In the genomic region with DNA sequence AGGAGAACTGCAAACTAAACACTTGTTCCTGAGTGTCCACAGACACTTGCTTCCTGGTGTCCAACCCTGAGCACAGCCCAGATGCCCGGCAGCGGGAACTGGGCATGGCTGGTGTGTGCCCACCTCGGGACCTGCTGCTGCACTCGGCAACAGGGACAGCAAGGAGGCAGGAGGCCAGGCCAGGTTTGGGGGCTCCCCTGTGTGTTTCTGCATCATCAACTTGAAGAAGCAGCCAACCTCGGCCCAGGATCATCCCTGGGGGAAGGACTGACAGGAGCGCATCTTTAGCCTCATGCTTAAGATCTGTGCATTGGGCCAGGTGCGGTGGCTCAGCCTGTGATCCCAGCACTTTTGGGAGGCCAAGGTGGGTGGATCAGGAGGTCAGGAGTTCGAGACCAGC, we compare ENCODE assay signal across 31 cellular contexts.
"Had no signal": no experiment of that assay in that cellular context is flagged by ENCODE, and none has a peak within 500 bp of the region (broad histone marks: within the 10 kb centered on the region; RNA-seq: fewer than 3 reads in every experiment).

No MANE protein-coding gene starts in this region.

- DNase-seq: activated CD4-positive, alpha-beta T cell treated with anti-CD3 and anti-CD28 coated beads, Interleukin-2, amount 10 ng/mL, durations not matched to agents 24 days and 14 days; activated CD4-positive, alpha-beta T cell treated with anti-CD3 and anti-CD28 coated beads, Interleukin-2, amount 50 U/mL, for 4 hours; activated CD4-positive, CD25-positive, alpha-beta regulatory T cell; activated CD8-positive, alpha-beta T cell treated with anti-CD3 and anti-CD28 coated beads, Interleukin-2, amount 10 ng/mL, durations not matched to agents 7 days and 5 days; activated gamma-delta T cell treated with Interleukin-2 at 50 U/mL for 16 hours; activated naive CD4-positive, alpha-beta T cell treated with anti-CD3 and anti-CD28 coated beads for 36 hours; activated T-cell treated with anti-CD3 and anti-CD28 coated beads, Interleukin-2, amount 50 U/mL, for 4 hours; adrenal gland; body of pancreas; KG1; NCI-H1092 treated with DMSO at 0.1 percent for 48 hours; NCI-H146; NCI-H187; NCI-H2029 treated with DMSO at 0.1 percent for 48 hours; NCI-H2107; NCI-H2171; NCI-H510A; NCI-H526; NCI-H748 treated with DMSO at 0.1 percent for 48 hours; NK-92 treated with Interleukin-12 subunit alpha and Interleukin-12 subunit beta, amount 100 ng/mL, for 24 hours; Peyer's patch; Right ventricle myocardium superior; RPMI8226; SW 1271; T-helper 1 cell; T1000; WERI-Rb-1 had no signal

- H3K9me3 ChIP-seq: adrenal gland, body of pancreas, breast epithelium, Peyer's patch had no signal

- H3K27ac ChIP-seq: adrenal gland, body of pancreas, breast epithelium, Peyer's patch, WERI-Rb-1 had no signal

- H3K4me3 ChIP-seq: adrenal gland, body of pancreas, breast epithelium, Peyer's patch had no signal

- H3K27me3 ChIP-seq: adrenal gland, body of pancreas, breast epithelium, Peyer's patch had no signal

- FAIRE-seq: astrocyte had no signal

- ATAC-seq: activated CD8-positive, alpha-beta T cell treated with anti-CD3 and anti-CD28 coated beads, Interleukin-2, amount 10 ng/mL, durations not matched to agents 7 days and 5 days; activated naive CD4-positive, alpha-beta T cell treated with anti-CD3 and anti-CD28 coated beads, Interleukin-2, amount 50 U/mL, for 72 hours; activated T-cell treated with anti-CD3 and anti-CD28 coated beads, Interleukin-2, amount 50 U/mL, for 4 hours; body of pancreas had no signal

- H3K4me3 Mint-ChIP-seq: activated CD4-positive, alpha-beta T cell treated with anti-CD3 and anti-CD28 coated beads, Interleukin-2, amount 10 ng/mL, durations not matched to agents 24 days and 14 days; activated CD8-positive, alpha-beta T cell treated with anti-CD3 and anti-CD28 coated beads, Interleukin-2, amount 10 ng/mL, durations not matched to agents 7 days and 5 days; activated naive CD4-positive, alpha-beta T cell treated with anti-CD3 and anti-CD28 coated beads for 36 hours; activated T-cell treated with anti-CD3 and anti-CD28 coated beads, Interleukin-2, amount 50 U/mL, for 4 hours; activated T-helper 1 cell treated with anti-CD3 and anti-CD28 coated beads, Interleukin-12 subunit alpha, Interleukin-12 subunit beta, Interleukin-2, Interleukin-4 antibody, amounts not matched to agents 30 ng/mL and 10 ng/mL and 1 ng/mL, durations not matched to agents 14 hours and 24 hours and 36 hours had no signal

- H3K9me3 Mint-ChIP-seq: activated CD4-positive, alpha-beta T cell treated with anti-CD3 and anti-CD28 coated beads, Interleukin-2, amount 10 ng/mL, durations not matched to agents 24 days and 14 days; activated naive CD4-positive, alpha-beta T cell treated with anti-CD3 and anti-CD28 coated beads for 36 hours; activated naive CD4-positive, alpha-beta T cell treated with anti-CD3 and anti-CD28 coated beads, Interleukin-2, amount 50 U/mL, for 72 hours; activated T-cell treated with anti-CD3 and anti-CD28 coated beads, Interleukin-2, amount 50 U/mL, for 4 hours; activated T-helper 1 cell treated with anti-CD3 and anti-CD28 coated beads, Interleukin-12 subunit alpha, Interleukin-12 subunit beta, Interleukin-2, Interleukin-4 antibody, amounts not matched to agents 30 ng/mL and 10 ng/mL and 1 ng/mL, durations not matched to agents 14 hours and 24 hours and 36 hours had no signal

- H3K27ac Mint-ChIP-seq: activated CD4-positive, alpha-beta T cell treated with anti-CD3 and anti-CD28 coated beads, Interleukin-2, amount 10 ng/mL, durations not matched to agents 24 days and 14 days; activated CD8-positive, alpha-beta T cell treated with anti-CD3 and anti-CD28 coated beads, Interleukin-2, amount 10 ng/mL, durations not matched to agents 7 days and 5 days; activated naive CD4-positive, alpha-beta T cell treated with anti-CD3 and anti-CD28 coated beads for 36 hours; activated T-helper 1 cell treated with anti-CD3 and anti-CD28 coated beads, Interleukin-12 subunit alpha, Interleukin-12 subunit beta, Interleukin-2, Interleukin-4 antibody, amounts not matched to agents 30 ng/mL and 10 ng/mL and 1 ng/mL, durations not matched to agents 14 hours and 24 hours and 36 hours had no signal

- H3K4me1 ChIP-seq: body of pancreas, breast epithelium had no signal

- H3K36me3 ChIP-seq: breast epithelium had no signal

- H3K27me3 Mint-ChIP-seq: activated CD4-positive, alpha-beta T cell treated with anti-CD3 and anti-CD28 coated beads, Interleukin-2, amount 10 ng/mL, durations not matched to agents 24 days and 14 days had no signal
